8 cellular contexts compared by ENCODE assay signal in genomic region chr4:41990029-41990382, GRCh38. TPM values are rescaled to one million over a fixed set of nuclear protein-coding genes. Genes with fewer than 3 reads are reported as not detected.
DNase-seq lines count a peak whose midpoint lies in the region; ATAC-seq and TF ChIP-seq lines count a peak whose summit lies in the region.

No MANE protein-coding gene starts in this region.

- WGBS in endodermal cell (ENCODE audit: insufficient coverage in 1 of 2, insufficient read length in 1 of 2), 2 experiments, result 1 to 3% methylated on average over 10 to 13 of the region's 13 CpGs

- H3K36me3 ChIP-seq in GM06990 (ENCODE audit: control insufficient read depth, insufficient read depth, low read length), result no peaks in the 10 kb centered on the region
- no peaks in the 10 kb centered on the region for H3K36me3 ChIP-seq in MG63
- H3K36me3 ChIP-seq in endodermal cell (ENCODE audit: control insufficient read depth, insufficient read depth, low read length), result no peaks in the 10 kb centered on the region

- peak overlapping the region; percentile 81 for H3K4me3 Mint-ChIP-seq in endodermal cell
- H3K4me3 Mint-ChIP-seq in natural killer cell treated with Interleukin-12 subunit alpha and Interleukin-12 subunit beta and Interleukin-15 and Interleukin-18, amount 100 ng/mL, for 72 hours, result peak overlapping the region; percentile 100

- no peaks in the 10 kb centered on the region for H3K9me3 Mint-ChIP-seq in endodermal cell
- no peaks in the 10 kb centered on the region for H3K9me3 Mint-ChIP-seq in natural killer cell treated with Interleukin-12 subunit alpha and Interleukin-12 subunit beta and Interleukin-15 and Interleukin-18, amount 100 ng/mL, for 72 hours

- no peak for DNase-seq in GM06990 (ENCODE audit: extremely low read depth, insufficient read length)
- DNase-seq in MG63, result no peak
- no peak for DNase-seq in endodermal cell
- DNase-seq in natural killer cell treated with Interleukin-12 subunit alpha and Interleukin-12 subunit beta and Interleukin-15 and Interleukin-18, amount 100 ng/mL, for 72 hours (ENCODE audit: low spot score), result no peak
- no peak for DNase-seq in RKO (ENCODE audit: low spot score)
- DNase-seq in activated effector memory CD4-positive, alpha-beta T cell treated with anti-CD3 and anti-CD28 coated beads, Interleukin-2, amount 50 U/mL, for 16 hours, result no peak

- no peak overlapping the region for H3K27ac ChIP-seq in endodermal cell (ENCODE audit: low read depth, low read length)

- TF ChIP-seq CTCF in GM06990 (IDR thresholded peaks at IDR 0.05; ENCODE audit: insufficient read depth, low read length, poor library complexity, severe bottlenecking) (no peak), endodermal cell (conservative IDR thresholded peaks at IDR 0.05) (no peak)

- H3K4me1 Mint-ChIP-seq in endodermal cell, result peaks cover 11% of the 10 kb centered on the region
- peaks cover 12 to 16% of the 10 kb centered on the region in 2 donors for H3K4me1 Mint-ChIP-seq in natural killer cell treated with Interleukin-12 subunit alpha and Interleukin-12 subunit beta and Interleukin-15 and Interleukin-18, amount 100 ng/mL, for 72 hours (ENCODE audit: low read depth in 2 of 2)

- peak overlapping the region; percentile 92 for H3K27ac Mint-ChIP-seq in endodermal cell
- peak overlapping the region; percentile 94 to 96 for H3K27ac Mint-ChIP-seq in natural killer cell treated with Interleukin-12 subunit alpha and Interleukin-12 subunit beta and Interleukin-15 and Interleukin-18, amount 100 ng/mL, for 72 hours

- no peaks in the 10 kb centered on the region for H3K4me1 ChIP-seq in endodermal cell (ENCODE audit: control insufficient read depth, insufficient read depth, low read length)

- no peaks in the 10 kb centered on the region for H3K36me3 Mint-ChIP-seq in endodermal cell (ENCODE audit: low read depth)
- no peaks in the 10 kb centered on the region for H3K36me3 Mint-ChIP-seq in natural killer cell treated with Interleukin-12 subunit alpha and Interleukin-12 subunit beta and Interleukin-15 and Interleukin-18, amount 100 ng/mL, for 72 hours

- H3K4me3 ChIP-seq in GM06990 (replicated peaks; ENCODE audit: low read depth, low read length), result peak overlapping the region; percentile 97
- H3K4me3 ChIP-seq in MG63, result peak overlapping the region; percentile 86
- H3K4me3 ChIP-seq in endodermal cell (ENCODE audit: low read length), result peak overlapping the region; percentile 99

- no peaks in the 10 kb centered on the region for H3K27me3 Mint-ChIP-seq in endodermal cell (ENCODE audit: insufficient read depth)
- no peaks in the 10 kb centered on the region for H3K27me3 Mint-ChIP-seq in natural killer cell treated with Interleukin-12 subunit alpha and Interleukin-12 subunit beta and Interleukin-15 and Interleukin-18, amount 100 ng/mL, for 72 hours

- H3K9ac ChIP-seq in endodermal cell (ENCODE audit: extremely low read depth, low read length, poor library complexity, severe bottlenecking), result peak overlapping the region; percentile 84

- H3K9me3 ChIP-seq in MG63 (no peaks in the 10 kb centered on the region), endodermal cell (ENCODE audit: control insufficient read depth, low read length) (no peaks in the 10 kb centered on the region)

- H3K27me3 ChIP-seq in GM06990 (replicated peaks; ENCODE audit: control insufficient read depth, insufficient read depth, low read length) (no peaks in the 10 kb centered on the region), MG63 (no peaks in the 10 kb centered on the region), endodermal cell (ENCODE audit: control insufficient read depth, insufficient read depth, low read length, poor library complexity, severe bottlenecking) (no peaks in the 10 kb centered on the region)

- ATAC-seq in GM21825 (IDR thresholded peaks at IDR 0.05; ENCODE audit: unreplicated experiment) (peak; percentile 26), HG03097 (IDR thresholded peaks at IDR 0.05; ENCODE audit: low FRiP score, unreplicated experiment) (no peak)
- peak in 1 of 2 donors; percentile 1 for ATAC-seq in natural killer cell treated with Interleukin-12 subunit alpha and Interleukin-12 subunit beta and Interleukin-15 and Interleukin-18, amount 100 ng/mL, for 72 hours

RNA-seq across cellular contexts. Expression of gene SLC30A9, which starts 0.3 kb away (rescaled TPM):
- 16.3 and 32.2 TPM in 2 replicates for total RNA-seq in MG63 (2014; rRNA removed; shearing (Covaris generic); ENCODE audit: low replicate concordance)
- 10 to 100 TPM; 66.9 to 78.0 TPM for total RNA-seq in endodermal cell
- 56.7 TPM for polyA plus RNA-seq in endodermal cell (2013, experiment 1 of 2)
- 53.0 TPM for polyA plus RNA-seq in endodermal cell (2013, experiment 2 of 2)
- total RNA-seq in natural killer cell treated with Interleukin-12 subunit alpha and Interleukin-12 subunit beta and Interleukin-15 and Interleukin-18, amount 100 ng/mL, for 72 hours, result 10 to 100 TPM; 38.8 to 41.0 TPM

RNA-seq across cellular contexts. Expression of gene DCAF4L1, which starts 8.4 kb away (rescaled TPM):
- 0.03 and 0.37 TPM in 2 replicates for total RNA-seq in MG63 (2014; rRNA removed; shearing (Covaris generic); ENCODE audit: low replicate concordance)
- under 1 TPM; 0.15 to 0.18 TPM for total RNA-seq in endodermal cell
- 0.11 TPM for polyA plus RNA-seq in endodermal cell (2013, experiment 1 of 2)
- polyA plus RNA-seq in endodermal cell (2013, experiment 2 of 2), result 0.08 TPM
- total RNA-seq in natural killer cell treated with Interleukin-12 subunit alpha and Interleukin-12 subunit beta and Interleukin-15 and Interleukin-18, amount 100 ng/mL, for 72 hours, result 1 to 10 TPM in 1 of 2 donors, under 1 TPM in 1; 0.90 to 1.4 TPM

RNA-seq across cellular contexts. Expression of gene TMEM33, which starts 54.8 kb away (rescaled TPM):
- 28.1 and 37.9 TPM in 2 replicates for total RNA-seq in MG63 (2014; rRNA removed; shearing (Covaris generic); ENCODE audit: low replicate concordance)
- total RNA-seq in endodermal cell, result 10 to 100 TPM; 80.0 to 84.1 TPM
- 46.6 TPM for polyA plus RNA-seq in endodermal cell (2013, experiment 1 of 2)
- polyA plus RNA-seq in endodermal cell (2013, experiment 2 of 2), result 46.2 TPM
- 10 to 100 TPM; 58.8 to 78.1 TPM for total RNA-seq in natural killer cell treated with Interleukin-12 subunit alpha and Interleukin-12 subunit beta and Interleukin-15 and Interleukin-18, amount 100 ng/mL, for 72 hours
